Comparison of ENCODE assay signal across 17 cellular contexts in genomic region chr18:5556317-5556974, GRCh38. TPM values are rescaled to one million over a fixed set of nuclear protein-coding genes. Genes with fewer than 3 reads are reported as not detected.
DNase-seq lines count a peak whose midpoint lies in the region; ATAC-seq, FAIRE-seq and TF ChIP-seq lines count a peak whose summit lies in the region.
"Had no signal": no experiment of that assay in that cellular context is flagged by ENCODE, and none has a peak within 500 bp of the region (broad histone marks: within the 10 kb centered on the region; RNA-seq: fewer than 3 reads in every experiment).

No MANE protein-coding gene starts in this region.

- in situ Hi-C loops in astrocyte of the spinal cord (cut with HindIII; ENCODE audit: low sequenced_read_pairs) = no loop called here

- no peak for ATAC-seq in GM18505 (IDR thresholded peaks at IDR 0.05; ENCODE audit: unreplicated experiment)
- ATAC-seq: K562, T-cell had no signal

- H3K27ac ChIP-seq in right atrium auricular region (peak overlapping the region in 1 of 2 donors; percentile 16), small intestine (ENCODE audit: low read depth in 1 of 2, low read length in 1 of 2) (peak overlapping the region in 1 of 2 donors; percentile 19)
- H3K27ac ChIP-seq: neutrophil, transverse colon had no signal

- H3K4me1 ChIP-seq in right atrium auricular region (no peaks in the 10 kb centered on the region), small intestine (ENCODE audit: control insufficient read depth in 2 of 2, insufficient read depth in 1 of 2, low read depth in 1 of 2, low read length in 1 of 2) (no peaks in the 10 kb centered on the region)
- H3K4me1 ChIP-seq: transverse colon had no signal

- TF ChIP-seq CTCF in astrocyte of the spinal cord (IDR thresholded peaks at IDR 0.05; ENCODE audit: low read depth, low read length) = peak; percentile 17
- peak in 1 of 2 donors; percentile 14 for TF ChIP-seq CTCF in right atrium auricular region (IDR thresholded peaks at IDR 0.05)
- no peak for TF ChIP-seq CTCF in nephron progenitor cell (IDR thresholded peaks at IDR 0.05)

- FAIRE-seq in small intestine (lab: Jason Lieb, UNC) = no peak
- FAIRE-seq: K562 had no signal

- H3K27me3 ChIP-seq in right atrium auricular region = no peaks in the 10 kb centered on the region
- no peaks in the 10 kb centered on the region for H3K27me3 ChIP-seq in small intestine (ENCODE audit: control insufficient read depth in 2 of 2, insufficient read depth in 2 of 2, low read length in 2 of 2)
- H3K27me3 ChIP-seq: transverse colon had no signal

- H3K36me3 ChIP-seq in right atrium auricular region (no peaks in the 10 kb centered on the region), small intestine (ENCODE audit: control insufficient read depth in 2 of 2, insufficient read depth in 2 of 2, low read length in 2 of 2) (peaks cover 0 to 2% of the 10 kb centered on the region in 2 donors)
- H3K36me3 ChIP-seq: neutrophil, transverse colon had no signal

- no peak for TF ChIP-seq POLR2A in GM18505 (IDR thresholded peaks at IDR 0.05; ENCODE audit: borderline replicate concordance, extremely low read depth, insufficient read depth, insufficient read length)

- H3K9me3 ChIP-seq in right atrium auricular region (no peaks in the 10 kb centered on the region), small intestine (ENCODE audit: control insufficient read depth, low read depth) (no peaks in the 10 kb centered on the region)
- H3K9me3 ChIP-seq: neutrophil, transverse colon had no signal

- H3K4me1 Mint-ChIP-seq in nephron progenitor cell = peaks cover 13% of the 10 kb centered on the region
- H3K4me1 Mint-ChIP-seq: activated CD4-positive, alpha-beta T cell treated with anti-CD3 and anti-CD28 coated beads, Interleukin-2, amount 10 ng/mL, durations not matched to agents 24 days and 14 days; T-cell had no signal

- no peaks in the 10 kb centered on the region for H3K36me3 Mint-ChIP-seq in nephron progenitor cell (ENCODE audit: low read depth)
- H3K36me3 Mint-ChIP-seq: T-cell had no signal

- H3K27me3 Mint-ChIP-seq in nephron progenitor cell (ENCODE audit: low read depth, poor library complexity) = no peaks in the 10 kb centered on the region
- H3K27me3 Mint-ChIP-seq: activated CD4-positive, alpha-beta T cell treated with anti-CD3 and anti-CD28 coated beads, Interleukin-2, amount 10 ng/mL, durations not matched to agents 24 days and 14 days had no signal

- DNase-seq in DMS79 treated with DMSO at 0.1 percent for 48 hours (lab: John Stamatoyannopoulos, UW) (peak; percentile 40), DMS79 (lab: John Stamatoyannopoulos, UW) (no peak), astrocyte of the spinal cord (ENCODE audit: low read depth, low spot score) (peak; percentile 62), right atrium auricular region (ENCODE audit: low spot score) (peak; percentile 70), small intestine (peak; percentile 31), SW480 (ENCODE audit: low spot score) (no peak), nephron progenitor cell (no peak)
- DNase-seq: 8988T; activated CD4-positive, alpha-beta T cell treated with anti-CD3 and anti-CD28 coated beads, Interleukin-2, amount 10 ng/mL, durations not matched to agents 24 days and 14 days; Calu3; NCI-H1694 treated with DMSO at 0.1 percent for 48 hours; stimulated activated CD8-positive, alpha-beta memory T cell treated with anti-CD3 and anti-CD28 coated beads, Interleukin-4, amount 100 ng/mL, for 48 hours; T-cell; transverse colon had no signal

- H3K4me3 Mint-ChIP-seq in nephron progenitor cell = no peak overlapping the region
- H3K4me3 Mint-ChIP-seq: activated CD4-positive, alpha-beta T cell treated with anti-CD3 and anti-CD28 coated beads, Interleukin-2, amount 10 ng/mL, durations not matched to agents 24 days and 14 days; T-cell had no signal

- H3K4me3 ChIP-seq in astrocyte of the spinal cord (ENCODE audit: low read depth, low read length) (no peak overlapping the region), right atrium auricular region (no peak overlapping the region), small intestine (ENCODE audit: low read depth in 1 of 2, low read length in 2 of 2) (no peak overlapping the region)
- H3K4me3 ChIP-seq: K562, transverse colon had no signal

- H3K27ac Mint-ChIP-seq in nephron progenitor cell = no peak overlapping the region
- H3K27ac Mint-ChIP-seq: activated CD4-positive, alpha-beta T cell treated with anti-CD3 and anti-CD28 coated beads, Interleukin-2, amount 10 ng/mL, durations not matched to agents 24 days and 14 days; T-cell had no signal

- no peaks in the 10 kb centered on the region for H3K9me3 Mint-ChIP-seq in nephron progenitor cell
- H3K9me3 Mint-ChIP-seq: activated CD4-positive, alpha-beta T cell treated with anti-CD3 and anti-CD28 coated beads, Interleukin-2, amount 10 ng/mL, durations not matched to agents 24 days and 14 days had no signal

- WGBS in small intestine, 3 donors = 75 to 86% (median 85%) methylated on average over 8 of the region's 8 CpGs

RNA-seq across cellular contexts. Expression of gene EPB41L3, which starts 12.6 kb away (rescaled TPM):
- total RNA-seq in right atrium auricular region = 10 to 100 TPM; 12.6 to 22.5 TPM
- 100 to 1,000 TPM in 2 of 3 donors, 10 to 100 TPM in 1; 52.8 to 167 (median 108) TPM for polyA plus RNA-seq in small intestine
- total RNA-seq: Calu3 had no signal

Comparison
In these comparisons a context has a peak if more than half of its experiments do, and no peak if none do; other contexts are left out.
1. DNase-seq: peak in DMS79 treated with DMSO at 0.1 percent for 48 hours (single experiment), astrocyte of the spinal cord (single experiment), right atrium auricular region (single experiment) and small intestine (single experiment); none in DMS79 (single experiment), SW480 (single experiment) and nephron progenitor cell (single experiment).